25 cellular contexts compared by ENCODE assay signal in the genomic region with DNA sequence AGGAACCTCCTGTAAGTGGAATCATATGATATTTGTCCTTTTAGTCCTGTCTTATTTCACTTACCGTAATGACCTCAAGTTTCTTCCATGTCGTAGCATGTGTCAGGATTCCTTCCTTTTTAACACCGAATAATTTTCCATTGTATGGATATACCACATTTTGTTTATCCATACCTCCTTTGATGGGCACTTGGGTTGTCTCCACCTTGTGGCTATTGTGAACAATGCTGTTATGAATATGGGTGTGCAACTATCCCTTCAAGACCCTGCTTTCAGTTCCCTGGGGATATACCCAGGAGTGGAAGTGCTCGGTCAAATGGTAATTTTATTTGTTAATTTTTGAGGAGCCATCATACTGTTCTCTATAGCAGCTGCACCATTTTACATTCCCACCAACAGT.
DNase-seq lines count a peak whose midpoint lies in the region; ATAC-seq, FAIRE-seq and TF ChIP-seq lines count a peak whose summit lies in the region.
"Had no signal": no experiment of that assay in that cellular context is flagged by ENCODE, and none has a peak within 500 bp of the region (broad histone marks: within the 10 kb centered on the region; RNA-seq: fewer than 3 reads in every experiment).

No MANE protein-coding gene starts in this region.

- no peak overlapping the region for H3K4me3 ChIP-seq in DND-41 (ENCODE audit: low read depth in 1 of 2, low read length in 2 of 2)
- H3K4me3 ChIP-seq in HCT116 (replicated peaks in 1 of 2; ENCODE audit: low read depth in 1 of 2, low read length in 2 of 2), result no peak overlapping the region
- H3K4me3 ChIP-seq in HepG2 (replicated peaks in 1 of 3; ENCODE audit: insufficient read depth in 1 of 3, low read depth in 2 of 3, low read length in 3 of 3), result no peak overlapping the region
- no peak overlapping the region for H3K4me3 ChIP-seq in MG63
- H3K4me3 ChIP-seq: esophagus squamous epithelium, heart left ventricle, left ventricle myocardium inferior, neural progenitor cell had no signal

- H2AFZ ChIP-seq in DND-41 (ENCODE audit: low read depth, low read length) (no peak overlapping the region), HCT116 (ENCODE audit: low read depth, low read length, poor library complexity, severe bottlenecking) (no peak overlapping the region), HepG2 (ENCODE audit: low read length) (no peak overlapping the region)
- H2AFZ ChIP-seq: neural progenitor cell had no signal

- RAD21 ChIA-PET in HCT116 (lab: Charles Lee; ENCODE audit: low non-redundant PET in 1 of 2, low total read pairs in 2 of 2, uncharacterized antibody in 2 of 2, unreplicated experiment in 2 of 2), result no interaction called here

- no peak overlapping the region for H3K27ac ChIP-seq in DND-41 (ENCODE audit: low read length)
- H3K27ac ChIP-seq in HCT116 (ENCODE audit: low read depth, low read length), result no peak overlapping the region
- no peak overlapping the region for H3K27ac ChIP-seq in HepG2 (ENCODE audit: extremely low read length, insufficient read depth, low read length)
- H3K27ac ChIP-seq: esophagus squamous epithelium, heart left ventricle, left ventricle myocardium inferior, neural progenitor cell, RWPE1 had no signal

- no peaks in the 10 kb centered on the region for H3K9me2 ChIP-seq in HCT116 (ENCODE audit: insufficient read depth)

- no TSS peak for BruUV-seq in HCT116 (replicated peaks; lab: Mats Ljungman, UMichigan)
- no TSS peak for BruUV-seq in HepG2 (replicated peaks; lab: Mats Ljungman, UMichigan)

- intact Hi-C loops in HCT116 (cut with micrococcal nuclease), result no loop called here
- intact Hi-C loops in HepG2 (cut with micrococcal nuclease; ENCODE audit: unreplicated experiment), result loop anchor here (10.0 kb wide), 1 partner anchor 146 kb away; no protein-coding TSS in a partner anchor

- TF ChIP-seq EP300 in HepG2 (IDR thresholded peaks at IDR 0.05; ENCODE audit: low read depth in 2 of 2, low read length in 2 of 2), result no peak
- no peak for TF ChIP-seq EP300 in HepG2 (CRISPR knock-in tag; IDR thresholded peaks at IDR 0.05; ENCODE audit: borderline replicate concordance)

- H3K4me1 ChIP-seq in DND-41 (ENCODE audit: insufficient read depth, low read length) (no peaks in the 10 kb centered on the region), HCT116 (ENCODE audit: control insufficient read depth in 1 of 2, insufficient read depth in 2 of 2, low read length in 2 of 2) (no peaks in the 10 kb centered on the region), HepG2 (ENCODE audit: insufficient read depth, low read length) (no peaks in the 10 kb centered on the region)
- H3K4me1 ChIP-seq: esophagus squamous epithelium had no signal

- no peak for FAIRE-seq in HepG2 (lab: Jason Lieb, UNC)
- FAIRE-seq: astrocyte had no signal

- CTCF ChIA-PET in HCT116 (lab: Charles Lee) (no interaction called here), HepG2 (lab: Yijun Ruan, JAX; ENCODE audit: low intra/inter-chr PET ratio, low total read pairs) (no interaction called here)

- H3K27me3 ChIP-seq in DND-41 (ENCODE audit: insufficient read depth, low read length, poor library complexity) (peaks cover 5% of the 10 kb centered on the region), HCT116 (ENCODE audit: insufficient read depth, low read length) (no peaks in the 10 kb centered on the region), HepG2 (ENCODE audit: control insufficient read depth in 1 of 2, insufficient read depth in 2 of 2, low read length in 2 of 2) (no peaks in the 10 kb centered on the region), MG63 (no peaks in the 10 kb centered on the region)
- H3K27me3 ChIP-seq: esophagus squamous epithelium, heart left ventricle, neural progenitor cell had no signal

- in situ Hi-C loops in HepG2 (cut with HindIII; ENCODE audit: extremely low pct_ligation_motif_present, low pct_unique_long_range_greater_than_20kb) (no loop called here), G401 (cut with HindIII; ENCODE audit: low sequenced_read_pairs) (no loop called here)

- POLR2A ChIA-PET in HCT116 (lab: Charles Lee) (no interaction called here), HepG2 (lab: Yijun Ruan, JAX) (no interaction called here)

- TF ChIP-seq RAD21 in HCT116 (IDR thresholded peaks at IDR 0.05; ENCODE audit: low read depth), result peak; percentile 46
- TF ChIP-seq RAD21 in HepG2 (CRISPR knock-in tag; IDR thresholded peaks at IDR 0.05), result no peak

- H3K79me2 ChIP-seq in DND-41 (ENCODE audit: insufficient read depth, low read length) (no peaks in the 10 kb centered on the region), HCT116 (ENCODE audit: insufficient read depth, low read length) (no peaks in the 10 kb centered on the region), HepG2 (ENCODE audit: insufficient read depth, low read length) (no peaks in the 10 kb centered on the region)

- H3K36me3 ChIP-seq in DND-41 (ENCODE audit: insufficient read depth, low read length), result no peaks in the 10 kb centered on the region
- no peaks in the 10 kb centered on the region for H3K36me3 ChIP-seq in HCT116 (ENCODE audit: control insufficient read depth in 1 of 2, insufficient read depth in 2 of 2, low read length in 2 of 2)
- H3K36me3 ChIP-seq in HepG2 (replicated peaks in 1 of 2; ENCODE audit: control insufficient read depth in 1 of 2, insufficient read depth in 2 of 2, low read length in 2 of 2), result no peaks in the 10 kb centered on the region
- H3K36me3 ChIP-seq in MG63, result no peaks in the 10 kb centered on the region
- H3K36me3 ChIP-seq: esophagus squamous epithelium, heart left ventricle, left ventricle myocardium inferior, neural progenitor cell had no signal

- no peaks in the 10 kb centered on the region for H4K20me1 ChIP-seq in DND-41 (ENCODE audit: insufficient read depth, low read length)
- H4K20me1 ChIP-seq in HCT116 (ENCODE audit: insufficient read depth), result no peaks in the 10 kb centered on the region
- no peaks in the 10 kb centered on the region for H4K20me1 ChIP-seq in HepG2 (ENCODE audit: insufficient read depth, low read length)

- TF ChIP-seq CTCF in DND-41 (IDR thresholded peaks at IDR 0.05; ENCODE audit: borderline replicate concordance, extremely low read depth, low read length, poor library complexity, severe bottlenecking), result peak; percentile 42
- TF ChIP-seq CTCF in HCT116 (IDR thresholded peaks at IDR 0.05 in 2 of 3, conservative IDR thresholded peaks at IDR 0.05 in 1 of 3; ENCODE audit: borderline replicate concordance in 1 of 3, insufficient read depth in 1 of 3, low read depth in 2 of 3, low read length in 2 of 3), result peak; percentile 10 to 44 (median 37); a peak in 5 of 6 replicates
- 0 out of 2 replicates have a peak, but pooled peaks have one; percentile 4 for TF ChIP-seq CTCF in HepG2 (CRISPR knock-in tag; IDR thresholded peaks at IDR 0.05)

- 84% methylated on average over 4 of the region's 4 CpGs for WGBS in HepG2 (ENCODE audit: low lambda C conversion rate)

- TF ChIP-seq POLR2A in HCT116 (IDR thresholded peaks at IDR 0.05; ENCODE audit: borderline replicate concordance, extremely low read depth, insufficient read depth, insufficient read length) (no peak), HepG2 (IDR thresholded peaks at IDR 0.05; ENCODE audit: insufficient read depth in 1 of 2, low read depth in 2 of 2, low read length in 2 of 2) (no peak)

- no peaks in the 10 kb centered on the region for H3K9me3 ChIP-seq in DND-41 (ENCODE audit: insufficient read depth, low read length, severe bottlenecking)
- no peaks in the 10 kb centered on the region for H3K9me3 ChIP-seq in HCT116 (ENCODE audit: control insufficient read depth in 1 of 2, insufficient read depth in 1 of 2, low read depth in 1 of 2, low read length in 2 of 2)
- no peaks in the 10 kb centered on the region for H3K9me3 ChIP-seq in HepG2 (ENCODE audit: low read length)
- H3K9me3 ChIP-seq in MG63, result peaks cover 4% of the 10 kb centered on the region
- H3K9me3 ChIP-seq: esophagus squamous epithelium, heart left ventricle, left ventricle myocardium inferior had no signal

- ATAC-seq in DND-41 (ENCODE audit: insufficient read depth, low read depth) (no peak), HCT116 (peak; percentile 54; the same call in 1 of the 2 replicates), HepG2 (no peak), HG02870 (IDR thresholded peaks at IDR 0.05; ENCODE audit: unreplicated experiment) (no peak)
- ATAC-seq: activated CD4-positive, CD25-positive, alpha-beta regulatory T cell treated with anti-CD3 and anti-CD28 coated beads, Interleukin-2, amount 50 U/mL, for 24 hours; activated T-cell treated with anti-CD3 and anti-CD28 coated beads, Interleukin-2, amount 50 U/mL, for 72 hours; heart left ventricle; stimulated activated naive B cell treated with anti-CD40 and anti-IgM and Interleukin-4, amounts not matched to agents 10 μg/mL and 1 μg/mL and 100 μg/mL, for 72 hours had no signal

- no peak for DNase-seq in DND-41
- no peak for DNase-seq in HCT116 (ENCODE audit: low read depth, low spot score)
- DNase-seq in RPMI7951 (ENCODE audit: low read depth), result peak; percentile 13
- DNase-seq in HepG2 (ENCODE audit: low spot score), result no peak
- no peak for DNase-seq in G401 (ENCODE audit: low spot score)
- DNase-seq in MG63, result no peak
- no peak for DNase-seq in AG08396 (ENCODE audit: low spot score)
- DNase-seq: activated naive CD4-positive, alpha-beta T cell treated with anti-CD3 and anti-CD28 coated beads, Interleukin-2, amount 10 ng/mL, durations not matched to agents 7 days and 5 days; activated T-cell treated with anti-CD3 and anti-CD28 coated beads, Interleukin-2, amount 50 U/mL, for 72 hours; CD4-positive, alpha-beta memory T cell; DMS153; effector CD8-positive, alpha-beta T cell; esophagus squamous epithelium; heart left ventricle; left ventricle myocardium inferior; NCI-H1048; NCI-H2029; NCI-H345; stimulated activated CD4-positive, alpha-beta T cell treated with anti-CD3 and anti-CD28 coated beads, Interleukin-2, amount 100 ng/mL, for 24 hours; stimulated activated naive B cell treated with anti-CD40 and anti-IgM and Interleukin-4, amounts not matched to agents 10 μg/mL and 1 μg/mL and 100 μg/mL, for 72 hours had no signal

- H3K9ac ChIP-seq in DND-41 (ENCODE audit: low read depth, low read length) (no peak overlapping the region), HCT116 (ENCODE audit: low read length) (no peak overlapping the region), HepG2 (ENCODE audit: insufficient read depth, low read depth, low read length) (no peak overlapping the region)
- H3K9ac ChIP-seq: neural progenitor cell had no signal

- no peak overlapping the region for H3K4me2 ChIP-seq in DND-41 (ENCODE audit: insufficient read depth, low read length)
- no peak overlapping the region for H3K4me2 ChIP-seq in HCT116 (ENCODE audit: low read length)
- no peak overlapping the region for H3K4me2 ChIP-seq in HepG2 (ENCODE audit: low read depth, low read length)
- H3K4me2 ChIP-seq: neural progenitor cell had no signal

TF ChIP-seq in HCT116, 20 proteins besides CTCF, POLR2A, EP300 and RAD21 (continues in another document):
- TF ChIP-seq FOSL1 (IDR thresholded peaks at IDR 0.05; ENCODE audit: low read depth), result no peak
- TF ChIP-seq ELF1 (IDR thresholded peaks at IDR 0.05; ENCODE audit: borderline replicate concordance, low read depth), result no peak
- TF ChIP-seq CBX3 (IDR thresholded peaks at IDR 0.05; ENCODE audit: low read depth), result no peak

TF ChIP-seq in HepG2, 621 proteins besides CTCF, POLR2A, EP300 and RAD21 (continues in another document):
- TF ChIP-seq RFX3 (CRISPR knock-in tag; IDR thresholded peaks at IDR 0.05) (no peak), SOX5 (CRISPR knock-in tag; IDR thresholded peaks at IDR 0.05; ENCODE audit: borderline replicate concordance) (no peak), STAG1 (CRISPR knock-in tag; IDR thresholded peaks at IDR 0.05) (0 out of 2 replicates have a peak, but pooled peaks have one; percentile 4), BRD4 (CRISPR knock-in tag; IDR thresholded peaks at IDR 0.05) (no peak)
